ENCODE assay signal across 1 cellular context in genomic region chr12:4997939-4998338, GRCh38.
TF ChIP-seq lines count a peak whose summit lies in the region.

No MANE protein-coding gene starts in this region.

TF ChIP-seq in K562, 482 proteins besides CTCF, POLR2A, EP300 and RAD21 (continued from another document):
- TF ChIP-seq ZBTB33 (CRISPR knock-in tag; IDR thresholded peaks at IDR 0.05): no peak
- TF ChIP-seq, protein P1, sequence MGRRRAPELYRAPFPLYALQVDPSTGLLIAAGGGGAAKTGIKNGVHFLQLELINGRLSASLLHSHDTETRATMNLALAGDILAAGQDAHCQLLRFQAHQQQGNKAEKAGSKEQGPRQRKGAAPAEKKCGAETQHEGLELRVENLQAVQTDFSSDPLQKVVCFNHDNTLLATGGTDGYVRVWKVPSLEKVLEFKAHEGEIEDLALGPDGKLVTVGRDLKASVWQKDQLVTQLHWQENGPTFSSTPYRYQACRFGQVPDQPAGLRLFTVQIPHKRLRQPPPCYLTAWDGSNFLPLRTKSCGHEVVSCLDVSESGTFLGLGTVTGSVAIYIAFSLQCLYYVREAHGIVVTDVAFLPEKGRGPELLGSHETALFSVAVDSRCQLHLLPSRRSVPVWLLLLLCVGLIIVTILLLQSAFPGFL (CRISPR knock-in tag; IDR thresholded peaks at IDR 0.05): no peak
TF ChIP-seq in K562: peak in this region for 2.
